33 cellular contexts compared by ENCODE assay signal in the genomic region with DNA sequence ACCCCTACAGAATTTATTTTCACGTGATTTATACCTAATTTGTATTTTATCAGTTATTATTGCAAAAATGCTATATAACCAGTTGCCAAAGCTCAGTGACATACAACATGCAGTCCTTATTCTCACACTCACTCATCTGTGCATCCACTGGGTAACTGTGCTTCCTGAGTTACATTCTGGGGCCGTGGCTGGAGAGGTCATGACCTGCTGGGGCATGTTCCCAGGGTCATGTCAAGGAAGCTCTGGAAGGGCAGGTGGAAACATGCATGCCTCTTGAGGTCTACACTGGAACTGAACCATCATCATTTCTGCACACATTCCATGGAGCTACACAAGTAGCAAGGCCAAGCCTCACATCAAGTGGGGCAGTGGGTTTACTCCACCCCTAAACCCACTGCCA.
DNase-seq lines count a peak whose midpoint lies in the region; ATAC-seq and TF ChIP-seq lines count a peak whose summit lies in the region.
"Had no signal": no experiment of that assay in that cellular context is flagged by ENCODE, and none has a peak within 500 bp of the region (broad histone marks: within the 10 kb centered on the region; RNA-seq: fewer than 3 reads in every experiment).

No MANE protein-coding gene starts in this region.

- TF ChIP-seq EP300 in esophagus muscularis mucosa (IDR thresholded peaks at IDR 0.05) = no peak

- ATAC-seq in activated naive CD8-positive, alpha-beta T cell treated with anti-CD3 and anti-CD28 coated beads, Interleukin-2, amount 50 U/mL, for 24 hours = no peak
- ATAC-seq in GM19455 (IDR thresholded peaks at IDR 0.05; ENCODE audit: unreplicated experiment) = no peak
- ATAC-seq: A549; CD8-positive, alpha-beta T cell had no signal

- H3K27ac Mint-ChIP-seq in glutamatergic neuron (ENCODE audit: unreplicated experiment) (no peak overlapping the region), nephron progenitor cell (no peak overlapping the region)
- H3K27ac Mint-ChIP-seq in activated naive CD8-positive, alpha-beta T cell treated with anti-CD3 and anti-CD28 coated beads, Interleukin-2, amount 50 U/mL, for 24 hours = no peak overlapping the region
- H3K27ac Mint-ChIP-seq: B cell; CD14-positive monocyte; CD4-positive, alpha-beta memory T cell; CD4-positive, alpha-beta T cell; CD4-positive, CD25-positive, alpha-beta regulatory T cell; CD8-positive, alpha-beta memory T cell; CD8-positive, alpha-beta T cell had no signal

- H3K9me3 Mint-ChIP-seq in glutamatergic neuron (ENCODE audit: unreplicated experiment) = no peaks in the 10 kb centered on the region
- H3K9me3 Mint-ChIP-seq in nephron progenitor cell = no peaks in the 10 kb centered on the region
- H3K9me3 Mint-ChIP-seq in activated naive CD8-positive, alpha-beta T cell treated with anti-CD3 and anti-CD28 coated beads, Interleukin-2, amount 50 U/mL, for 24 hours = peaks cover 14% of the 10 kb centered on the region

- no peak overlapping the region for H3K4me3 Mint-ChIP-seq in glutamatergic neuron (ENCODE audit: unreplicated experiment)
- H3K4me3 Mint-ChIP-seq in nephron progenitor cell = no peak overlapping the region
- no peak overlapping the region for H3K4me3 Mint-ChIP-seq in activated naive CD8-positive, alpha-beta T cell treated with anti-CD3 and anti-CD28 coated beads, Interleukin-2, amount 50 U/mL, for 24 hours
- H3K4me3 Mint-ChIP-seq: B cell; CD14-positive monocyte; CD4-positive, alpha-beta memory T cell; CD4-positive, alpha-beta T cell; CD4-positive, CD25-positive, alpha-beta regulatory T cell; CD8-positive, alpha-beta memory T cell; CD8-positive, alpha-beta T cell had no signal

- H3K9me3 ChIP-seq in esophagus muscularis mucosa = no peaks in the 10 kb centered on the region
- H3K9me3 ChIP-seq: A549; BE2C; BLaER1; BLaER1 treated with 17β-estradiol and CSF1 and Interleukin-3, amounts not matched to agents 10 nM and 100 nM; Caco-2 had no signal

- H3K4me3 ChIP-seq in esophagus muscularis mucosa = no peak overlapping the region
- H3K4me3 ChIP-seq: A549; BLaER1; BLaER1 treated with 17β-estradiol and CSF1 and Interleukin-3, amounts not matched to agents 10 nM and 100 nM had no signal

- H3K27me3 ChIP-seq in esophagus muscularis mucosa = no peaks in the 10 kb centered on the region
- H3K27me3 ChIP-seq: BE2C; BLaER1; BLaER1 treated with 17β-estradiol and CSF1 and Interleukin-3, amounts not matched to agents 10 nM and 100 nM had no signal

- no peak for TF ChIP-seq POLR2A in esophagus muscularis mucosa (IDR thresholded peaks at IDR 0.05; ENCODE audit: low read depth)

- DNase-seq in esophagus muscularis mucosa (ENCODE audit: extremely low spot score) = peak; percentile 64
- DNase-seq in glutamatergic neuron = no peak
- DNase-seq in nephron progenitor cell = peak; percentile 10
- no peak for DNase-seq in activated naive CD8-positive, alpha-beta T cell treated with anti-CD3 and anti-CD28 coated beads, Interleukin-2, amount 50 U/mL, for 24 hours
- DNase-seq in NAMALWA (ENCODE audit: low spot score) = no peak
- DNase-seq: 8988T; ACHN; AML-193; BE2C; C1 segment of cervical spinal cord; Caco-2; Calu3; CD4-positive, alpha-beta memory T cell; CD4-positive, alpha-beta T cell; CD4-positive, CD25-positive, alpha-beta regulatory T cell; CD8-positive, alpha-beta memory T cell; CD8-positive, alpha-beta T cell; COR-L47; DMS 273 treated with DMSO at 0.1 percent for 48 hours; DMS153; DMS53; DMS79; DMS79 treated with DMSO at 0.1 percent for 48 hours; DND-41; EL had no signal

- H3K4me1 Mint-ChIP-seq in glutamatergic neuron (ENCODE audit: low read depth, unreplicated experiment) (peaks cover 8% of the 10 kb centered on the region), nephron progenitor cell (peaks cover 15% of the 10 kb centered on the region)
- no peaks in the 10 kb centered on the region for H3K4me1 Mint-ChIP-seq in activated naive CD8-positive, alpha-beta T cell treated with anti-CD3 and anti-CD28 coated beads, Interleukin-2, amount 50 U/mL, for 24 hours
- H3K4me1 Mint-ChIP-seq: B cell; CD14-positive monocyte; CD4-positive, alpha-beta memory T cell; CD4-positive, CD25-positive, alpha-beta regulatory T cell; CD8-positive, alpha-beta memory T cell had no signal

- no peaks in the 10 kb centered on the region for H3K36me3 Mint-ChIP-seq in glutamatergic neuron (ENCODE audit: unreplicated experiment)
- H3K36me3 Mint-ChIP-seq in nephron progenitor cell (ENCODE audit: low read depth) = no peaks in the 10 kb centered on the region
- H3K36me3 Mint-ChIP-seq in activated naive CD8-positive, alpha-beta T cell treated with anti-CD3 and anti-CD28 coated beads, Interleukin-2, amount 50 U/mL, for 24 hours (ENCODE audit: low read depth) = no peaks in the 10 kb centered on the region
- H3K36me3 Mint-ChIP-seq: CD14-positive monocyte; CD4-positive, alpha-beta memory T cell; CD4-positive, CD25-positive, alpha-beta regulatory T cell; CD8-positive, alpha-beta memory T cell; CD8-positive, alpha-beta T cell had no signal

- WGBS in esophagus muscularis mucosa = 70% methylated on average over 2 of the region's 2 CpGs

- H3K27me3 Mint-ChIP-seq in glutamatergic neuron (ENCODE audit: unreplicated experiment) (no peaks in the 10 kb centered on the region), nephron progenitor cell (ENCODE audit: low read depth, poor library complexity) (no peaks in the 10 kb centered on the region)
- no peaks in the 10 kb centered on the region for H3K27me3 Mint-ChIP-seq in activated naive CD8-positive, alpha-beta T cell treated with anti-CD3 and anti-CD28 coated beads, Interleukin-2, amount 50 U/mL, for 24 hours
- H3K27me3 Mint-ChIP-seq: B cell; CD4-positive, alpha-beta memory T cell; CD4-positive, alpha-beta T cell; CD4-positive, CD25-positive, alpha-beta regulatory T cell; CD8-positive, alpha-beta memory T cell had no signal

- no peaks in the 10 kb centered on the region for H3K36me3 ChIP-seq in esophagus muscularis mucosa
- H3K36me3 ChIP-seq: BE2C; BLaER1; BLaER1 treated with 17β-estradiol and CSF1 and Interleukin-3, amounts not matched to agents 10 nM and 100 nM had no signal

- H3K4me1 ChIP-seq in esophagus muscularis mucosa = no peaks in the 10 kb centered on the region
- H3K4me1 ChIP-seq: A549, BE2C, Caco-2 had no signal

- intact Hi-C loops in esophagus muscularis mucosa (cut with DNase I) = no loop called here

- no peak for TF ChIP-seq CTCF in esophagus muscularis mucosa (IDR thresholded peaks at IDR 0.05)
- TF ChIP-seq CTCF in glutamatergic neuron (IDR thresholded peaks at IDR 0.05; ENCODE audit: partially characterized antibody, unreplicated experiment) = peak; percentile 11
- no peak for TF ChIP-seq CTCF in nephron progenitor cell (IDR thresholded peaks at IDR 0.05)

- no peak overlapping the region for H3K27ac ChIP-seq in esophagus muscularis mucosa (replicated peaks in 1 of 4)
- H3K27ac ChIP-seq: 22Rv1; A549; BLaER1; BLaER1 treated with 17β-estradiol and CSF1 and Interleukin-3, amounts not matched to agents 10 nM and 100 nM; C4-2B had no signal

Comparison
In these comparisons a context has a peak if more than half of its experiments do, and no peak if none do; other contexts are left out.
1. DNase-seq: peak in esophagus muscularis mucosa (single experiment) and nephron progenitor cell (single experiment); none in glutamatergic neuron (single experiment), activated naive CD8-positive, alpha-beta T cell treated with anti-CD3 and anti-CD28 coated beads, Interleukin-2, amount 50 U/mL, for 24 hours (single experiment) and NAMALWA (single experiment).